In the genomic region with DNA sequence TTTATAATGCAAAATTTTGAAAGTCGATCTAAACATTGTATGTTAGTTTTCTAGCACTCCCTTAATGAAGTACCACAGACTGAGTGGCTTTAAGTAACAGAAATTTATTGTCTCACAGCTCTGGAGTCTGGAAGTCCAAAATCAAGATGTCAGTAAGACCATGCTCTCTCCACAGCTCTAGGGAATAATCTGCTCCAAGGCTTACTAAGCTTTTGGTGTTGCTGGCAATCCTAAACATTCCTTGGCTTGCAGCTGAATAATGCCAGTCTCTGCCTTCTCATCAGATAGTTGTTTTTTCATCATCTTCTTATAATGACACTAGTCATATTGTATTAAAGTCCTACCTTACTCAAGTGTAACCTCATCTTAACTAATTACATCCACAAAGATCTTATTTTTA, we compare ENCODE assay signal across 12 cellular contexts.
"Had no signal": no experiment of that assay in that cellular context is flagged by ENCODE, and none has a peak within 500 bp of the region (broad histone marks: within the 10 kb centered on the region; RNA-seq: fewer than 3 reads in every experiment).

No MANE protein-coding gene starts in this region.

- H3K36me3 ChIP-seq: cardiac muscle cell, colonic mucosa, gastrocnemius medialis, left lung, ovary had no signal

- H3K27ac ChIP-seq: cardiac muscle cell, colonic mucosa, gastrocnemius medialis, left lung, ovary had no signal

- DNase-seq: activated effector memory CD4-positive, alpha-beta T cell treated with Interleukin-2 at 50 U/mL for 16 hours; activated T-cell treated with anti-CD3 and anti-CD28 coated beads, Interleukin-2, amount 50 U/mL, for 24 hours; colonic mucosa; effector memory CD4-positive, alpha-beta T cell; gastrocnemius medialis; left lung; nephron progenitor cell; ovary; T-helper 17 cell had no signal

- H3K9me3 ChIP-seq: colonic mucosa, gastrocnemius medialis, left lung, ovary had no signal

- ATAC-seq: activated CD4-positive, CD25-positive, alpha-beta regulatory T cell treated with anti-CD3 and anti-CD28 coated beads, Interleukin-2, amount 50 U/mL, for 24 hours; activated naive CD4-positive, alpha-beta T cell treated with anti-CD3 and anti-CD28 coated beads, Interleukin-2, amount 50 U/mL, for 72 hours; gastrocnemius medialis; left lung; T-helper 17 cell had no signal

- H3K4me1 ChIP-seq: colonic mucosa, gastrocnemius medialis, left lung had no signal

- H3K4me3 ChIP-seq: cardiac muscle cell, colonic mucosa, gastrocnemius medialis, left lung, ovary had no signal

- H3K27me3 ChIP-seq: cardiac muscle cell, colonic mucosa, gastrocnemius medialis, left lung, ovary had no signal
